ENCODE assay signal across 11 cellular contexts in the genomic region with DNA sequence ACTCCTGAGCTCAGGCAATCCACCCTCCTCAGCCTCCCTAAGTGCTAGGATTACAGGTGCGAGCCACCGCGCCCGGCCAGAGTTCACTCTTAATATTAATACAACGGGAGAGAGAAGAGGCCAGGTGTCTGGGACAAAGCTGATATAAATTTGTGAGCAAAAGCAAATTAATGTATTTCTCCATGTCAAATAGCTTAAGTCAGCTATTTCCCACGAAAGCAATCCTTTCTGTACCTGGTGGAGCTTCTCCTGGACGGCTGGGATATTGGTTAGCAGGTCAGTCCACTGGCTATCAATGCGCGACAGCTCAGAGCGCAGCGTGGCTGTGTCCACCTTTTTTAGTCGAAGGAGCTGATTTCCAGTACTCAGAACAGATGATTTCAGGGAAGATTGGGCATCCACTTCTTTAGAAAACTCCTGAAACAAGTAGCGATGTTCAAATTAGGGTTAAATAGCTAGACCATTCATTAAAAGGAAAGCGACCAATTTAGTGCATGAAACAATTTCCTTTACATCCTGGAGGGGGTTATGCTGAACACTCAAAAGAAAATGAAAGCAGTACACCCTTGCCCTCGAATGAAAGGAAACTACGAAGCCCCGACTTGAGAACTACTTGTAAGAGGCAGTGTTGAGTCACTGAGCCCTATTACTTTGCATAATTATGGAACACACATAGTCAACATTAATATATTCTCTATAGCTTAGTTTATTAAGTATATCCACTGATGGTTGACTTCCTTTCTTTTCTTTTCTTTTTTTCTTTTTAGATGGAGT.
DNase-seq lines count a peak whose midpoint lies in the region; ATAC-seq and TF ChIP-seq lines count a peak whose summit lies in the region.
"Had no signal": no experiment of that assay in that cellular context is flagged by ENCODE, and none has a peak within 500 bp of the region (broad histone marks: within the 10 kb centered on the region; RNA-seq: fewer than 3 reads in every experiment).

No MANE protein-coding gene starts in this region.

- no peaks in the 10 kb centered on the region for H3K27me3 Mint-ChIP-seq in activated T-helper 2 cell treated with anti-CD3 and anti-CD28 coated beads, Interferon-gamma antibody, Interleukin-2, Interleukin-4, amounts not matched to agents 10 μg/mL and 5 μg/mL and 100 μg/mL, durations not matched to agents 14 hours and 24 hours and 36 hours (ENCODE audit: low read depth)
- H3K27me3 Mint-ChIP-seq: IgD-negative memory B cell had no signal

- intact Hi-C loops in heart right ventricle (cut with DNase I) (no loop called here), cardiac septum (cut with DNase I) (no loop called here), tibial artery (cut with DNase I; ENCODE audit: low total_unique reads) (no loop called here)
- intact Hi-C loops in activated T-helper 2 cell treated with anti-CD3 and anti-CD28 coated beads, Interferon-gamma antibody, Interleukin-2, Interleukin-4, amounts not matched to agents 10 μg/mL and 5 μg/mL and 100 μg/mL, durations not matched to agents 14 hours and 24 hours and 36 hours (cut with micrococcal nuclease), result loop anchor here (1.0 kb wide), 1 partner anchor 62 kb away; no protein-coding TSS in a partner anchor

- H3K9me2 ChIP-seq in hepatocyte (replicated peaks; ENCODE audit: insufficient read depth), result no peaks in the 10 kb centered on the region

- WGBS in heart right ventricle, 2 donors, result 88 to 91% methylated on average over 17 of the region's 17 CpGs
- 95% methylated on average over 17 of the region's 17 CpGs for WGBS in hepatocyte (ENCODE audit: low lambda C conversion rate, missing lambda C conversion rate)

- DNase-seq in heart right ventricle, result no peak
- DNase-seq in cardiac septum (ENCODE audit: low spot score), result no peak
- no peak for DNase-seq in activated T-helper 2 cell treated with anti-CD3 and anti-CD28 coated beads, Interferon-gamma antibody, Interleukin-2, Interleukin-4, amounts not matched to agents 10 μg/mL and 5 μg/mL and 100 μg/mL, durations not matched to agents 14 hours and 24 hours and 36 hours (ENCODE audit: low spot score)
- DNase-seq in hepatocyte (ENCODE audit: low spot score), result no peak
- DNase-seq in tibial artery, result no peak
- no peak for DNase-seq in cerebellar nuclear complex (lab: John Stamatoyannopoulos, UW)
- no peak for DNase-seq in amygdala (lab: John Stamatoyannopoulos, UW)
- DNase-seq in mesenteric fat pad (ENCODE audit: low spot score), result no peak
- DNase-seq: NCI-H187 treated with DMSO at 0.1 percent for 48 hours, pancreas had no signal

- peaks cover 14% of the 10 kb centered on the region for H3K4me1 Mint-ChIP-seq in activated T-helper 2 cell treated with anti-CD3 and anti-CD28 coated beads, Interferon-gamma antibody, Interleukin-2, Interleukin-4, amounts not matched to agents 10 μg/mL and 5 μg/mL and 100 μg/mL, durations not matched to agents 14 hours and 24 hours and 36 hours (ENCODE audit: low read depth)
- H3K4me1 Mint-ChIP-seq: IgD-negative memory B cell had no signal

- peak overlapping the region; percentile 17 for H3K4me3 Mint-ChIP-seq in activated T-helper 2 cell treated with anti-CD3 and anti-CD28 coated beads, Interferon-gamma antibody, Interleukin-2, Interleukin-4, amounts not matched to agents 10 μg/mL and 5 μg/mL and 100 μg/mL, durations not matched to agents 14 hours and 24 hours and 36 hours (ENCODE audit: low read depth)
- H3K4me3 Mint-ChIP-seq: IgD-negative memory B cell had no signal

- peak overlapping the region in 1 of 10 donors; percentile 1 for H3K4me3 ChIP-seq in heart right ventricle
- H3K4me3 ChIP-seq in hepatocyte, result no peak overlapping the region
- H3K4me3 ChIP-seq in tibial artery, result no peak overlapping the region
- H3K4me3 ChIP-seq: pancreas had no signal

- no peaks in the 10 kb centered on the region for H4K20me1 ChIP-seq in hepatocyte (ENCODE audit: insufficient read depth, poor library complexity, severe bottlenecking)

- H3K79me2 ChIP-seq in hepatocyte, result no peaks in the 10 kb centered on the region

- ATAC-seq in heart right ventricle, result peak in 6 of 8 donors; percentile 16 to 64 (median 39)

- H3K36me3 ChIP-seq in heart right ventricle (peaks cover 0 to 100% (median 64%) of the 10 kb centered on the region in 9 donors), hepatocyte (replicated peaks; ENCODE audit: insufficient read depth, low read depth) (no peaks in the 10 kb centered on the region), tibial artery (peaks cover 73 to 82% (median 79%) of the 10 kb centered on the region in 3 donors)

- H3K4me1 ChIP-seq in heart right ventricle (peaks cover 2 to 22% (median 16%) of the 10 kb centered on the region in 9 donors), hepatocyte (ENCODE audit: insufficient read depth) (no peaks in the 10 kb centered on the region), tibial artery (peaks cover 0 to 10% (median 0%) of the 10 kb centered on the region in 4 donors)

- H3K9me3 Mint-ChIP-seq in activated T-helper 2 cell treated with anti-CD3 and anti-CD28 coated beads, Interferon-gamma antibody, Interleukin-2, Interleukin-4, amounts not matched to agents 10 μg/mL and 5 μg/mL and 100 μg/mL, durations not matched to agents 14 hours and 24 hours and 36 hours, result no peaks in the 10 kb centered on the region
- H3K9me3 Mint-ChIP-seq: IgD-negative memory B cell had no signal

- TF ChIP-seq CTCF in heart right ventricle (IDR thresholded peaks at IDR 0.05), result no peak
- no peak for TF ChIP-seq CTCF in hepatocyte (IDR thresholded peaks at IDR 0.05; ENCODE audit: poor library complexity)
- TF ChIP-seq CTCF in tibial artery (IDR thresholded peaks at IDR 0.05), result no peak

- peaks cover 46% of the 10 kb centered on the region for H3K36me3 Mint-ChIP-seq in activated T-helper 2 cell treated with anti-CD3 and anti-CD28 coated beads, Interferon-gamma antibody, Interleukin-2, Interleukin-4, amounts not matched to agents 10 μg/mL and 5 μg/mL and 100 μg/mL, durations not matched to agents 14 hours and 24 hours and 36 hours (ENCODE audit: low read depth)

- H3K27me3 ChIP-seq in heart right ventricle, result no peaks in the 10 kb centered on the region
- no peaks in the 10 kb centered on the region for H3K27me3 ChIP-seq in hepatocyte
- no peaks in the 10 kb centered on the region for H3K27me3 ChIP-seq in tibial artery
- H3K27me3 ChIP-seq: pancreas had no signal

- peak overlapping the region; percentile 54 for H3K27ac Mint-ChIP-seq in activated T-helper 2 cell treated with anti-CD3 and anti-CD28 coated beads, Interferon-gamma antibody, Interleukin-2, Interleukin-4, amounts not matched to agents 10 μg/mL and 5 μg/mL and 100 μg/mL, durations not matched to agents 14 hours and 24 hours and 36 hours

- H3K27ac ChIP-seq in heart right ventricle, result peak overlapping the region; percentile 17 to 84 (median 60)
- peak overlapping the region; percentile 33 for H3K27ac ChIP-seq in hepatocyte
- H3K27ac ChIP-seq in tibial artery, result peak overlapping the region; percentile 40 to 49
- H3K27ac ChIP-seq: pancreas had no signal

- H3K9me3 ChIP-seq in heart right ventricle (no peaks in the 10 kb centered on the region), hepatocyte (ENCODE audit: low read depth) (no peaks in the 10 kb centered on the region), tibial artery (no peaks in the 10 kb centered on the region)
- H3K9me3 ChIP-seq: pancreas had no signal

- H2AFZ ChIP-seq in hepatocyte, result no peak overlapping the region

- no peak overlapping the region for H3K4me2 ChIP-seq in hepatocyte
